ENCODE assay signal across 17 cellular contexts in genomic region chr1:232622981-232623380, GRCh38. TPM values are rescaled to one million over a fixed set of nuclear protein-coding genes. Genes with fewer than 3 reads are reported as not detected.
DNase-seq lines count a peak whose midpoint lies in the region; ATAC-seq, FAIRE-seq and TF ChIP-seq lines count a peak whose summit lies in the region.
"Had no signal": no experiment of that assay in that cellular context is flagged by ENCODE, and none has a peak within 500 bp of the region (broad histone marks: within the 10 kb centered on the region; RNA-seq: fewer than 3 reads in every experiment).

No MANE protein-coding gene starts in this region.

- H2BK5ac ChIP-seq in IMR-90 (ENCODE audit: low read depth, low read length, poor library complexity, severe bottlenecking) = no peak overlapping the region
- H2BK5ac ChIP-seq in H1 (ENCODE audit: low read depth, low read length) = no peak overlapping the region
- H2BK5ac ChIP-seq in mesendoderm (ENCODE audit: low read length) = peak overlapping the region; percentile 31

- H3K27ac ChIP-seq in IMR-90 (ENCODE audit: insufficient read depth, low read length) (no peak overlapping the region), H1 (ENCODE audit: low read depth, low read length) (no peak overlapping the region), mesendoderm (ENCODE audit: low read depth, low read length) (no peak overlapping the region), A673 (ENCODE audit: low read depth, low read length, poor library complexity, severe bottlenecking) (no peak overlapping the region)
- H3K27ac ChIP-seq: C4-2B, thyroid gland had no signal

- no peak overlapping the region for H3K4me3 ChIP-seq in IMR-90 (ENCODE audit: insufficient read depth, low read depth, low read length)
- peak overlapping the region in 1 of 4 experiments; percentile 23; a peak in 1 of 8 replicates for H3K4me3 ChIP-seq in H1 (ENCODE audit: extremely low read depth in 1 of 4, insufficient read depth in 2 of 4, low read depth in 3 of 4, low read length in 4 of 4)
- H3K4me3 ChIP-seq in mesendoderm (ENCODE audit: low read length) = no peak overlapping the region
- no peak overlapping the region for H3K4me3 ChIP-seq in A673 (ENCODE audit: low read depth, low read length, poor library complexity, severe bottlenecking)
- H3K4me3 ChIP-seq: thyroid gland had no signal

- H3K79me2 ChIP-seq in H1 (ENCODE audit: control insufficient read depth in 1 of 2, insufficient read depth in 2 of 2, low read length in 2 of 2) = peaks cover 0 to 21% of the 10 kb centered on the region in 2 experiments; a peak in 2 of 4 replicates
- peaks cover 78% of the 10 kb centered on the region for H3K79me2 ChIP-seq in mesendoderm (ENCODE audit: control insufficient read depth, insufficient read depth, low read length)

- TF ChIP-seq RAD21 in IMR-90 (IDR thresholded peaks at IDR 0.05; ENCODE audit: low read length) = no peak
- no peak for TF ChIP-seq RAD21 in H1 (IDR thresholded peaks at IDR 0.05 in 1 of 2, conservative IDR thresholded peaks at IDR 0.05 in 1 of 2; ENCODE audit: low read depth in 2 of 2, low read length in 2 of 2)

- in situ Hi-C loops in IMR-90 (cut with MboI; ENCODE audit: low sequenced_read_pairs) = no loop called here

- no peak overlapping the region for H4K91ac ChIP-seq in IMR-90 (ENCODE audit: insufficient read depth, low read depth, low read length)
- H4K91ac ChIP-seq in H1 (replicated peaks; ENCODE audit: insufficient read length, low read length) = no peak overlapping the region

- ATAC-seq in IMR-90 (ENCODE audit: low read depth) = no peak
- ATAC-seq in GM21786 (IDR thresholded peaks at IDR 0.05; ENCODE audit: unreplicated experiment) = no peak
- ATAC-seq: activated CD4-positive, CD25-positive, alpha-beta regulatory T cell treated with anti-CD3 and anti-CD28 coated beads, Interleukin-2, amount 50 U/mL, for 24 hours; naive thymus-derived CD8-positive, alpha-beta T cell had no signal

- no peak for TF ChIP-seq EP300 in H1 (IDR thresholded peaks at IDR 0.05; ENCODE audit: borderline replicate concordance in 1 of 2, low read depth in 2 of 2, low read length in 2 of 2)

- BruUV-seq in IMR-90 (replicated peaks; lab: Mats Ljungman, UMichigan) = no TSS peak
- BruUV-seq in A673 (replicated peaks; lab: Mats Ljungman, UMichigan) = no TSS peak

- H3K18ac ChIP-seq in IMR-90 (ENCODE audit: low read depth, low read length) = no peak overlapping the region
- no peak overlapping the region for H3K18ac ChIP-seq in H1 (ENCODE audit: extremely low read depth, low read length)
- no peak overlapping the region for H3K18ac ChIP-seq in mesendoderm (ENCODE audit: low read length)

- no peak for TF ChIP-seq POLR2A in IMR-90 (IDR thresholded peaks at IDR 0.05; ENCODE audit: low read depth, low read length)
- TF ChIP-seq POLR2A in H1 (IDR thresholded peaks at IDR 0.05; ENCODE audit: control extremely low read depth in 1 of 2, low read depth in 2 of 2, low read length in 2 of 2) = no peak

- H2AK5ac ChIP-seq in IMR-90 (ENCODE audit: low read depth, low read length) (no peak overlapping the region), H1 (ENCODE audit: low read depth, low read length) (no peak overlapping the region), mesendoderm (ENCODE audit: low read length) (no peak overlapping the region)

- H3K14ac ChIP-seq in IMR-90 (replicated peaks; ENCODE audit: low read depth, low read length) = no peak overlapping the region
- no peak overlapping the region for H3K14ac ChIP-seq in H1 (ENCODE audit: insufficient read length)

- peak; percentile 93 for DNase-seq in ELF-1 (ENCODE audit: low read depth, low spot score)
- DNase-seq in IMR-90 = no peak
- peak in 1 of 2 experiments; percentile 34 for DNase-seq in H1 (ENCODE audit: low read depth in 1 of 2, low spot score in 2 of 2)
- peak; percentile 98 for DNase-seq in mesendoderm
- no peak for DNase-seq in OCI-M2 (lab: John Stamatoyannopoulos, UW; ENCODE audit: unreplicated experiment)
- DNase-seq in A673 (ENCODE audit: low spot score) = no peak
- no peak for DNase-seq in NK-92 treated with Interleukin-12 subunit alpha and Interleukin-12 subunit beta, amount 100 ng/mL, for 24 hours (lab: John Stamatoyannopoulos, UW)
- DNase-seq: activated naive CD4-positive, alpha-beta T cell treated with anti-CD3 and anti-CD28 coated beads, Interleukin-2, amount 50 U/mL, for 16 hours; naive thymus-derived CD8-positive, alpha-beta T cell; NCI-H1048; stimulated activated CD4-positive, alpha-beta T cell treated with anti-CD3 and anti-CD28 coated beads, Interleukin-4, amount 100 ng/mL, for 24 hours; thyroid gland had no signal

- CTCF ChIA-PET in IMR-90 (lab: Yijun Ruan, JAX) (no interaction called here), H1 (lab: Charles Lee; ENCODE audit: partially characterized antibody) (interaction anchor here (0.7 to 1.5 kb wide), 4 partner anchors 11 to 401 kb away, joined by 3 read pairs; no protein-coding TSS in a partner anchor), A673 (lab: Charles Lee) (no interaction called here)

- FAIRE-seq in H1 (lab: Jason Lieb, UNC) = peak; percentile 98
- FAIRE-seq: endothelial cell of umbilical vein had no signal

- H2AK9ac ChIP-seq in IMR-90 (replicated peaks; ENCODE audit: low read depth, low read length, poor library complexity) = no peak overlapping the region

- H3K4me2 ChIP-seq in IMR-90 (ENCODE audit: low read depth, low read length) (no peak overlapping the region), H1 (ENCODE audit: insufficient read depth in 1 of 2, low read depth in 2 of 2, low read length in 2 of 2) (peak overlapping the region; percentile 27 to 55; a peak in 3 of 4 replicates), mesendoderm (ENCODE audit: low read length) (no peak overlapping the region)

- H4K5ac ChIP-seq in IMR-90 (ENCODE audit: low read depth, low read length) (no peak overlapping the region), H1 (ENCODE audit: insufficient read length, low read depth, low read length) (no peak overlapping the region), mesendoderm (ENCODE audit: low read length) (no peak overlapping the region)

- WGBS in IMR-90 (ENCODE audit: extremely low coverage in 2 of 2, insufficient read length in 1 of 2), 2 experiments = 60% methylated on average over 1 of the region's 8 CpGs; no CpG with 5 or more reads in 1 of the 2 experiments
- WGBS in H1 (ENCODE audit: extremely low coverage in 1 of 2, insufficient coverage in 1 of 2, insufficient read length in 1 of 2, insufficient replicate concordance in 2 of 2, low coverage in 1 of 2, low lambda C conversion rate in 2 of 2, missing lambda C conversion rate in 1 of 2), 2 experiments = 40% methylated on average over 8 of the region's 8 CpGs; no CpG with 5 or more reads in 1 of the 2 experiments
- no CpG with 5 or more reads among the region's 8 CpGs for WGBS in mesendoderm (ENCODE audit: extremely low coverage, insufficient coverage, low lambda C conversion rate)

- H3K56ac ChIP-seq in IMR-90 (ENCODE audit: extremely low read depth, insufficient read depth, low read length) = no peak overlapping the region
- no peak overlapping the region for H3K56ac ChIP-seq in H1 (replicated peaks; ENCODE audit: insufficient read length, low read depth, low read length)
- H3K56ac ChIP-seq in mesendoderm (ENCODE audit: low read length) = peak overlapping the region; percentile 25

- TF ChIP-seq CTCF in IMR-90 (conservative IDR thresholded peaks at IDR 0.05; ENCODE audit: low read depth, low read length) (no peak), H1 (IDR thresholded peaks at IDR 0.05; ENCODE audit: control extremely low read depth in 1 of 3, insufficient read depth in 1 of 3, low read depth in 1 of 3, low read length in 3 of 3) (no peak), A673 (conservative IDR thresholded peaks at IDR 0.05; ENCODE audit: low read depth, low read length) (no peak)

- H4K8ac ChIP-seq in IMR-90 (ENCODE audit: low read depth in 2 of 2, low read length in 2 of 2) (no peak overlapping the region), H1 (ENCODE audit: extremely low read depth, insufficient read depth, low read length) (no peak overlapping the region), mesendoderm (ENCODE audit: low read depth, low read length) (no peak overlapping the region)

- dilution Hi-C loops in IMR-90 (cut with HindIII; ENCODE audit: low sequenced_read_pairs, unreplicated experiment) = no loop called here

- peaks cover 10 to 20% of the 10 kb centered on the region in 2 experiments; a peak in 3 of 4 replicates for H3K79me1 ChIP-seq in IMR-90 (ENCODE audit: low read depth in 1 of 2, low read length in 2 of 2)
- no peaks in the 10 kb centered on the region for H3K79me1 ChIP-seq in H1 (ENCODE audit: low read depth, low read length)
- H3K79me1 ChIP-seq in mesendoderm (ENCODE audit: low read length) = peaks cover 9% of the 10 kb centered on the region

- no peaks in the 10 kb centered on the region for H3K23me2 ChIP-seq in H1 (ENCODE audit: low read depth, low read length)

- H3K9me3 ChIP-seq in IMR-90 (ENCODE audit: control insufficient read depth, insufficient read depth, low read length) (no peaks in the 10 kb centered on the region), H1 (ENCODE audit: insufficient read depth in 2 of 2, low read depth in 1 of 2, low read length in 1 of 2) (no peaks in the 10 kb centered on the region), A673 (ENCODE audit: low read depth, low read length, poor library complexity, severe bottlenecking) (no peaks in the 10 kb centered on the region)
- H3K9me3 ChIP-seq: thyroid gland had no signal

- POLR2A ChIA-PET in IMR-90 (lab: Charles Lee; ENCODE audit: unreplicated experiment) (no interaction called here), H1 (lab: Charles Lee; ENCODE audit: partially characterized antibody) (interaction anchor here (0.9 kb wide), 1 partner anchor 182 kb away, joined by 3 read pairs; the partner anchor contains the start of gene MAP10), A673 (lab: Charles Lee; ENCODE audit: low non-redundant PET) (no interaction called here)

- H3K9me1 ChIP-seq in IMR-90 (ENCODE audit: insufficient read depth, low read length) = peaks cover 8% of the 10 kb centered on the region; the same call in 1 of the 2 replicates

- intact Hi-C loops in IMR-90 (cut with micrococcal nuclease) = loop anchor here (10.0 kb wide), 2 partner anchors 478 to 608 kb away; no protein-coding TSS in a partner anchor
- intact Hi-C loops in A673 (cut with micrococcal nuclease; ENCODE audit: unreplicated experiment) = loop anchor here (10.0 kb wide), 2 partner anchors 148 to 188 kb away; no protein-coding TSS in a partner anchor

- H3K4me1 ChIP-seq in IMR-90 (ENCODE audit: control insufficient read depth, insufficient read depth, low read length) (peaks cover 5% of the 10 kb centered on the region), H1 (replicated peaks in 1 of 4; ENCODE audit: control insufficient read depth in 3 of 4, insufficient read depth in 4 of 4, low read length in 3 of 4) (peaks cover 0 to 18% (median 15%) of the 10 kb centered on the region in 4 experiments), mesendoderm (ENCODE audit: control insufficient read depth, low read depth, low read length) (peaks cover 36% of the 10 kb centered on the region), A673 (ENCODE audit: insufficient read depth, low read length, poor library complexity, severe bottlenecking) (peaks cover 28% of the 10 kb centered on the region)

- H2BK12ac ChIP-seq in H1 (ENCODE audit: low read depth, low read length) = no peak overlapping the region

- H3K23ac ChIP-seq in IMR-90 (ENCODE audit: low read depth, low read length) = no peak overlapping the region
- H3K23ac ChIP-seq in H1 (ENCODE audit: insufficient read length) = no peak overlapping the region
- H3K23ac ChIP-seq in mesendoderm (ENCODE audit: low read length) = no peak overlapping the region

- H2BK20ac ChIP-seq in IMR-90 (ENCODE audit: low read depth, low read length) (no peak overlapping the region), H1 (ENCODE audit: low read length) (no peak overlapping the region)

- no peak overlapping the region for H2BK120ac ChIP-seq in IMR-90 (ENCODE audit: low read depth, low read length)
- H2BK120ac ChIP-seq in H1 (replicated peaks; ENCODE audit: low read depth, low read length) = no peak overlapping the region
- H2BK120ac ChIP-seq in mesendoderm (ENCODE audit: low read depth, low read length) = no peak overlapping the region

- H3K9ac ChIP-seq in IMR-90 (ENCODE audit: low read depth, low read length) = no peak overlapping the region
- H3K9ac ChIP-seq in H1 (replicated peaks in 1 of 4; ENCODE audit: extremely low read depth in 1 of 4, low read depth in 3 of 4, low read length in 3 of 4) = no peak overlapping the region
- no peak overlapping the region for H3K9ac ChIP-seq in mesendoderm (ENCODE audit: low read length)

- no peaks in the 10 kb centered on the region for H3K27me3 ChIP-seq in IMR-90 (ENCODE audit: control insufficient read depth, insufficient read depth, low read length)
- H3K27me3 ChIP-seq in H1 (replicated peaks in 1 of 4; ENCODE audit: control insufficient read depth in 3 of 4, extremely low read depth in 1 of 4, insufficient read depth in 3 of 4, low read length in 3 of 4) = peaks cover 0 to 2% (median under 1%) of the 10 kb centered on the region in 4 experiments; a peak in 2 of 7 replicates
- no peaks in the 10 kb centered on the region for H3K27me3 ChIP-seq in mesendoderm (ENCODE audit: insufficient read depth, low read length, poor library complexity)
- H3K27me3 ChIP-seq in A673 (replicated peaks; ENCODE audit: insufficient read depth, low read depth, low read length, poor library complexity) = no peaks in the 10 kb centered on the region
- H3K27me3 ChIP-seq: thyroid gland had no signal

- 0 out of 2 replicates have a peak overlapping the region, but pooled peaks have one; percentile 3 for H3K4ac ChIP-seq in IMR-90 (ENCODE audit: low read depth, low read length)
- no peak overlapping the region for H3K4ac ChIP-seq in H1 (replicated peaks; ENCODE audit: insufficient read length, low read depth, low read length)
- H3K4ac ChIP-seq in mesendoderm (ENCODE audit: low read depth, low read length) = no peak overlapping the region

- H2AFZ ChIP-seq in IMR-90 (replicated peaks; ENCODE audit: low read length, poor library complexity) (no peak overlapping the region), H1 (ENCODE audit: low read length) (no peak overlapping the region)

- H2BK15ac ChIP-seq in IMR-90 (ENCODE audit: low read depth, low read length) (no peak overlapping the region), H1 (ENCODE audit: low read length) (no peak overlapping the region), mesendoderm (replicated peaks; ENCODE audit: low read depth) (no peak overlapping the region)

- H4K20me1 ChIP-seq in IMR-90 (ENCODE audit: insufficient read depth, low read length) (peaks cover 3% of the 10 kb centered on the region; the same call in 1 of the 2 replicates), H1 (replicated peaks in 1 of 2; ENCODE audit: control insufficient read depth in 1 of 2, insufficient read depth in 2 of 2, low read length in 2 of 2) (peaks cover 0 to 1% of the 10 kb centered on the region in 2 experiments)

- H3K36me3 ChIP-seq in IMR-90 (ENCODE audit: control insufficient read depth, insufficient read depth, low read length) = no peaks in the 10 kb centered on the region
- H3K36me3 ChIP-seq in H1 (ENCODE audit: control insufficient read depth in 2 of 4, insufficient read depth in 4 of 4, low read length in 3 of 4) = no peaks in the 10 kb centered on the region; a peak in 1 of 8 replicates
- no peaks in the 10 kb centered on the region for H3K36me3 ChIP-seq in mesendoderm (ENCODE audit: control insufficient read depth, insufficient read depth, low read length)
- H3K36me3 ChIP-seq in A673 (ENCODE audit: insufficient read depth, low read length, poor library complexity, severe bottlenecking) = no peaks in the 10 kb centered on the region
- H3K36me3 ChIP-seq: thyroid gland had no signal

RNA-seq across cellular contexts. Expression of gene SIPA1L2, which starts 7.0 kb away (rescaled TPM):
- total RNA-seq in IMR-90 (2012; rRNA removed) (11.9 and 13.4 TPM in 2 replicates), A673 (2021) (3.4 and 6.2 TPM in 2 replicates)
- polyA plus RNA-seq in IMR-90 (2012; rRNA removed) (6.2 and 7.1 TPM in 2 replicates), H1 (2011; rRNA removed) (7.7 and 11.5 TPM in 2 replicates)
- polyA plus RNA-seq in IMR-90 (2012; cell fraction: cytosol; rRNA removed) = 3.5 and 6.2 TPM in 2 replicates
- polyA plus RNA-seq in IMR-90 (2012; cell fraction: nucleus; rRNA removed; ENCODE audit: low replicate concordance) = 12.0 and 22.7 TPM in 2 replicates
- total RNA-seq in H1 (2021; fragmentation: NEBNext Ultra II Directional; extraction: Animal tissue kit (Norgen Biotek cat#: 25700)) = 12.0 and 13.2 TPM in 2 replicates
- polyA plus RNA-seq in H1 (2011; cell fraction: cytosol; rRNA removed) = 9.8 TPM
- 19.7 TPM for polyA plus RNA-seq in H1 (2011; cell fraction: nucleus; rRNA removed)
- polyA plus RNA-seq in H1 (2012, experiment 1 of 2) = 7.1 to 9.0 TPM (median 7.9 TPM) in 4 replicates
- 0.62 TPM for polyA plus RNA-seq in H1 (2012, experiment 2 of 2)
- 4.2 TPM for polyA plus RNA-seq in H1 (2013, experiment 1 of 2)
- 4.0 TPM for polyA plus RNA-seq in H1 (2013, experiment 2 of 2)
- 13.6 and 18.9 TPM in 2 replicates for polyA minus RNA-seq in H1 (2011; rRNA and poly(A)+ RNA removed)
- polyA minus RNA-seq in H1 (2011; cell fraction: cytosol; rRNA and poly(A)+ RNA removed) = 9.7 TPM
- polyA minus RNA-seq in H1 (2011; cell fraction: nucleus; rRNA and poly(A)+ RNA removed) = 29.5 TPM
- 31.7 TPM for polyA plus RNA-seq in mesendoderm (2013, experiment 1 of 2)
- 33.6 TPM for polyA plus RNA-seq in mesendoderm (2013, experiment 2 of 2)
- polyA plus RNA-seq: IgD-negative memory B cell had no signal

Comparison
In these comparisons a context has a peak if more than half of its experiments do, and no peak if none do; other contexts are left out.
1. DNase-seq: peak in ELF-1 (single experiment) and mesendoderm (single experiment); none in IMR-90 (single experiment), OCI-M2 (single experiment), A673 (single experiment) and NK-92 treated with Interleukin-12 subunit alpha and Interleukin-12 subunit beta, amount 100 ng/mL, for 24 hours (single experiment).
2. H3K4me2 ChIP-seq: peak in H1 (2 of 2); none in IMR-90 (single experiment) and mesendoderm (single experiment).